Comparison of ENCODE assay signal across 15 cellular contexts in genomic region chr4:137514401-137515116, GRCh38. TPM values are rescaled to one million over a fixed set of nuclear protein-coding genes. Genes with fewer than 3 reads are reported as not detected.
A peak's percentile ranks its signal among the peaks of the same experiment; 100 is the strongest.
DNase-seq lines count a peak whose midpoint lies in the region; ATAC-seq, FAIRE-seq and TF ChIP-seq lines count a peak whose summit lies in the region.
"Had no signal": no experiment of that assay in that cellular context is flagged by ENCODE, and none has a peak within 500 bp of the region (broad histone marks: within the 10 kb centered on the region; RNA-seq: fewer than 3 reads in every experiment).

No MANE protein-coding gene starts in this region.

- H3K27me3 ChIP-seq in astrocyte (ENCODE audit: insufficient read depth, low read length): no peaks in the 10 kb centered on the region
- H3K27me3 ChIP-seq in osteoblast (ENCODE audit: insufficient read depth, low read length): no peaks in the 10 kb centered on the region
- H3K27me3 ChIP-seq in foreskin keratinocyte: no peaks in the 10 kb centered on the region
- H3K27me3 ChIP-seq: BLaER1 had no signal

- H3K27ac Mint-ChIP-seq in astrocyte (ENCODE audit: unreplicated experiment) (no peak overlapping the region), immature natural killer cell (no peak overlapping the region)

- H3K36me3 ChIP-seq in astrocyte (ENCODE audit: insufficient read depth, low read length): no peaks in the 10 kb centered on the region
- H3K36me3 ChIP-seq in osteoblast (ENCODE audit: insufficient read depth, low read length): no peaks in the 10 kb centered on the region
- H3K36me3 ChIP-seq: BLaER1 had no signal

- FAIRE-seq in astrocyte (lab: Jason Lieb, UNC): peak; percentile 17
- FAIRE-seq: GM12891 had no signal

- no peaks in the 10 kb centered on the region for H3K9me3 ChIP-seq in astrocyte (ENCODE audit: insufficient read depth, low read depth, low read length)
- H3K9me3 ChIP-seq in osteoblast (ENCODE audit: low read depth, low read length): no peaks in the 10 kb centered on the region
- H3K9me3 ChIP-seq: BLaER1 had no signal

- H3K36me3 Mint-ChIP-seq in astrocyte (ENCODE audit: low read depth, unreplicated experiment): no peaks in the 10 kb centered on the region
- H3K36me3 Mint-ChIP-seq in immature natural killer cell: no peaks in the 10 kb centered on the region

- H3K4me3 Mint-ChIP-seq in astrocyte (ENCODE audit: unreplicated experiment) (no peak overlapping the region), immature natural killer cell (no peak overlapping the region)

- TF ChIP-seq CTCF in astrocyte (IDR thresholded peaks at IDR 0.05; ENCODE audit: insufficient read depth, low read depth, low read length) (no peak), osteoblast (IDR thresholded peaks at IDR 0.05; ENCODE audit: extremely low read depth, low read depth, low read length) (no peak), foreskin keratinocyte (conservative IDR thresholded peaks at IDR 0.05) (no peak)

- H3K4me1 ChIP-seq in astrocyte (ENCODE audit: insufficient read depth, low read length) (peaks cover 12% of the 10 kb centered on the region), osteoblast (ENCODE audit: insufficient read depth, low read length) (peaks cover 24% of the 10 kb centered on the region), foreskin keratinocyte (peaks cover 5% of the 10 kb centered on the region)
- H3K4me1 ChIP-seq: BLaER1 had no signal

- no peak overlapping the region for H3K9ac ChIP-seq in astrocyte (ENCODE audit: low read length)
- H3K9ac ChIP-seq: BLaER1 had no signal

- H3K9me3 Mint-ChIP-seq in astrocyte (ENCODE audit: unreplicated experiment) (peaks cover 3% of the 10 kb centered on the region), immature natural killer cell (peaks cover 8 to 27% (median 12%) of the 10 kb centered on the region in 6 donors)

- H3K27me3 Mint-ChIP-seq in astrocyte (ENCODE audit: low read depth, unreplicated experiment) (no peaks in the 10 kb centered on the region), immature natural killer cell (ENCODE audit: low read depth in 3 of 3) (peaks cover 0 to 3% (median 0%) of the 10 kb centered on the region in 3 donors)

- peaks cover 23% of the 10 kb centered on the region for H3K4me1 Mint-ChIP-seq in astrocyte (ENCODE audit: low read depth, unreplicated experiment)
- H3K4me1 Mint-ChIP-seq in immature natural killer cell: no peaks in the 10 kb centered on the region

- ATAC-seq in HG03095 (IDR thresholded peaks at IDR 0.05; ENCODE audit: unreplicated experiment): no peak
- no peak for ATAC-seq in foreskin keratinocyte

- H3K4me2 ChIP-seq in astrocyte (ENCODE audit: low read length) (no peak overlapping the region), osteoblast (ENCODE audit: insufficient read depth, low read length) (no peak overlapping the region)
- H3K4me2 ChIP-seq: BLaER1 had no signal

- no peak overlapping the region for H3K4me3 ChIP-seq in astrocyte (ENCODE audit: insufficient read depth, low read depth, low read length)
- H3K4me3 ChIP-seq in osteoblast (ENCODE audit: insufficient read depth, low read length): no peak overlapping the region
- H3K4me3 ChIP-seq: BLaER1 had no signal

- H3K27ac ChIP-seq in astrocyte (ENCODE audit: low read depth, low read length) (no peak overlapping the region), osteoblast (ENCODE audit: low read depth, low read length) (no peak overlapping the region), foreskin keratinocyte (no peak overlapping the region)
- H3K27ac ChIP-seq: BLaER1 had no signal

- no peaks in the 10 kb centered on the region for H3K79me2 ChIP-seq in astrocyte (ENCODE audit: insufficient read depth, low read length)
- H3K79me2 ChIP-seq in osteoblast (ENCODE audit: insufficient read depth, low read length): no peaks in the 10 kb centered on the region

- H2AFZ ChIP-seq in astrocyte (ENCODE audit: low read depth, low read length) (no peak overlapping the region), osteoblast (ENCODE audit: low read length) (peak overlapping the region; percentile 2)

- DNase-seq in NCI-H69 (lab: John Stamatoyannopoulos, UW): peak; percentile 27
- DNase-seq in astrocyte (ENCODE audit: low read depth): no peak
- DNase-seq in osteoblast (ENCODE audit: insufficient read length, low spot score, missing footprints): no peak
- no peak for DNase-seq in pons (ENCODE audit: low spot score)
- no peak for DNase-seq in immature natural killer cell
- no peak for DNase-seq in foreskin keratinocyte
- DNase-seq: KG1; NCI-H1048; NCI-H2107; NCI-H345; NCI-H526 treated with DMSO at 0.1 percent for 48 hours; NK-92 treated with Interleukin-12 subunit alpha and Interleukin-12 subunit beta, amount 100 ng/mL, for 24 hours had no signal

- no peaks in the 10 kb centered on the region for H4K20me1 ChIP-seq in astrocyte (ENCODE audit: insufficient read depth, low read length)
- no peaks in the 10 kb centered on the region for H4K20me1 ChIP-seq in osteoblast (ENCODE audit: insufficient read depth, low read length)
- H4K20me1 ChIP-seq: BLaER1 had no signal

RNA-seq across cellular contexts. Expression of gene PCDH18, which starts 17.7 kb away (rescaled TPM):
- total RNA-seq in astrocyte (4.6 and 4.9 TPM in 2 replicates), osteoblast (171 and 191 TPM in 2 replicates), foreskin keratinocyte (0.28 and 0.48 TPM in 2 replicates)
- polyA plus RNA-seq in immature natural killer cell (not detected), foreskin keratinocyte (0.04 and 0.10 TPM in 2 replicates)

Comparison
In these comparisons a context has a peak if more than half of its experiments do, and no peak if none do; other contexts are left out.
1. RNA of gene PCDH18, which starts 17.7 kb away (total RNA-seq): 171 to 191 TPM in osteoblast; 4.6 to 4.9 TPM in astrocyte and 0.28 to 0.48 TPM in foreskin keratinocyte; every median in the first group is over 10 times any median in the second.